In the genomic region with DNA sequence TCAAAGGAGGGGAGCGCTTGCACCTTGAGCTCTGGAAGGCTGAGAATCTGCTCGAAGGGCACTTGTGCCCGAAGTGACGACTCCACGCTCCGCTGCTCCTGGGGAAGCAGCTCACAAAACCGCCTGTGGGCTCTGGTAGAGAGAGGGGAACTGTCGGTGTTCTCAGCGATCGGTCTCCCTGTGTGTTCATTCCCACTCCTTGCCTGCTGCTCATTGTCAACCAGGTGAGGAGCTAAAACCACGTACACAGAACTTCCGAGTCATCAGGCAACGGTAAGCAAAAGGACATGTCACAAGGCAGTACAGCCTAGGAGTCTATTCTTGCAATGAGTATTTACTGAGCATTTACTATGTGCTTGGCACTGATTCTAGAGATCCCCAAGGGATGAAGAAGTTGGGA, we compare ENCODE assay signal across 9 cellular contexts. TPM values are rescaled to one million over a fixed set of nuclear protein-coding genes. Genes with fewer than 3 reads are reported as not detected.
DNase-seq lines count a peak whose midpoint lies in the region; ATAC-seq and TF ChIP-seq lines count a peak whose summit lies in the region.
"Had no signal": no experiment of that assay in that cellular context is flagged by ENCODE, and none has a peak within 500 bp of the region (broad histone marks: within the 10 kb centered on the region; RNA-seq: fewer than 3 reads in every experiment).

No MANE protein-coding gene starts in this region.

- TF ChIP-seq POLR2A in esophagus squamous epithelium (IDR thresholded peaks at IDR 0.05): no peak

- intact Hi-C loops in esophagus squamous epithelium (cut with DNase I): no loop called here

- peaks cover 55 to 60% (median 58%) of the 10 kb centered on the region in 3 donors for H3K4me1 Mint-ChIP-seq in T-cell
- peaks cover 57% of the 10 kb centered on the region for H3K4me1 Mint-ChIP-seq in stimulated activated effector memory CD8-positive, alpha-beta T cell treated with anti-CD3 and anti-CD28 coated beads, Interleukin-12 subunit alpha, Interleukin-12 subunit beta, amount 100 ng/mL, for 72 hours

- WGBS in esophagus squamous epithelium, 2 donors: 56 to 65% methylated on average over 8 to 13 of the region's 13 CpGs

- CTCF ChIA-PET in HEK293 (lab: Yijun Ruan, JAX): interaction anchor here (0.7 to 4.8 kb wide), 12 partner anchors 9 to 654 kb away, joined by 3 to 38 read pairs (median 4); a partner anchor contains a TSS
- CTCF ChIA-PET in T-cell (lab: Charles Lee): interaction anchor here in 1 of 2 donors (0.7 kb wide), 2 partner anchors 40 to 492 kb away, joined by 3 to 6 read pairs; no protein-coding TSS in a partner anchor

- H3K36me3 Mint-ChIP-seq in T-cell: peaks cover 31% of the 10 kb centered on the region
- H3K36me3 Mint-ChIP-seq in stimulated activated effector memory CD8-positive, alpha-beta T cell treated with anti-CD3 and anti-CD28 coated beads, Interleukin-12 subunit alpha, Interleukin-12 subunit beta, amount 100 ng/mL, for 72 hours: peaks cover 61% of the 10 kb centered on the region

- peaks cover 5 to 50% of the 10 kb centered on the region in 2 experiments; a peak in 2 of 3 replicates for H3K36me3 ChIP-seq in HEK293 (ENCODE audit: control insufficient read depth in 2 of 2, insufficient read depth in 1 of 2, low read length in 2 of 2)
- peaks cover 16 to 57% (median 26%) of the 10 kb centered on the region in 3 donors for H3K36me3 ChIP-seq in esophagus squamous epithelium

- no peak overlapping the region for H3K27ac ChIP-seq in HEK293 (ENCODE audit: extremely low read depth, low read depth, low read length)
- peak overlapping the region; percentile 90 to 98 (median 96) for H3K27ac ChIP-seq in esophagus squamous epithelium

- POLR2A ChIA-PET in HEK293 (lab: Yijun Ruan, JAX): interaction anchor here (0.5 to 3.0 kb wide), 7 partner anchors 11 to 337 kb away, joined by 3 to 38 read pairs (median 8); a partner anchor contains a TSS
- POLR2A ChIA-PET in T-cell (lab: Charles Lee): interaction anchor here in 1 of 2 donors (0.6 to 2.6 kb wide), 2 partner anchors 34 to 36 kb away, joined by 3 to 18 read pairs; a partner anchor contains a TSS

- H3K4me3 ChIP-seq in HEK293 (ENCODE audit: low read depth, low read length): no peak overlapping the region
- peak overlapping the region in 3 of 4 donors; percentile 82 to 89 (median 83) for H3K4me3 ChIP-seq in esophagus squamous epithelium

- no peak for TF ChIP-seq CTCF in HEK293 (tag by site-specific recombination; IDR thresholded peaks at IDR 0.05)
- no peak for TF ChIP-seq CTCF in esophagus squamous epithelium (IDR thresholded peaks at IDR 0.05)

- ATAC-seq in T-cell (replicated peaks in 1 of 4) (no peak), HG02798 (IDR thresholded peaks at IDR 0.05; ENCODE audit: poor library complexity, unreplicated experiment) (no peak)
- no peak for ATAC-seq in stimulated activated effector memory CD8-positive, alpha-beta T cell treated with anti-CD3 and anti-CD28 coated beads, Interleukin-12 subunit alpha, Interleukin-12 subunit beta, amount 100 ng/mL, for 72 hours
- ATAC-seq: foreskin keratinocyte had no signal

- no peaks in the 10 kb centered on the region for H3K9me3 Mint-ChIP-seq in T-cell
- no peaks in the 10 kb centered on the region for H3K9me3 Mint-ChIP-seq in stimulated activated effector memory CD8-positive, alpha-beta T cell treated with anti-CD3 and anti-CD28 coated beads, Interleukin-12 subunit alpha, Interleukin-12 subunit beta, amount 100 ng/mL, for 72 hours

- no peak for DNase-seq in T-cell
- no peak for DNase-seq in esophagus squamous epithelium (lab: John Stamatoyannopoulos, UW)
- no peak for DNase-seq in stimulated activated effector memory CD8-positive, alpha-beta T cell treated with anti-CD3 and anti-CD28 coated beads, Interleukin-12 subunit alpha, Interleukin-12 subunit beta, amount 100 ng/mL, for 72 hours (ENCODE audit: low spot score in 2 of 2)
- DNase-seq in NK-92 treated with Interleukin-12 subunit alpha and Interleukin-12 subunit beta, amount 100 ng/mL, for 24 hours (lab: John Stamatoyannopoulos, UW): no peak
- DNase-seq in NOMO-1 treated with dmso at 0.1 percent for 144 hours (lab: John Stamatoyannopoulos, UW; ENCODE audit: unreplicated experiment): no peak
- DNase-seq: foreskin keratinocyte had no signal

- H3K27me3 Mint-ChIP-seq in T-cell: no peaks in the 10 kb centered on the region

- H3K27ac Mint-ChIP-seq in T-cell: peak overlapping the region; percentile 97 to 98
- H3K27ac Mint-ChIP-seq in stimulated activated effector memory CD8-positive, alpha-beta T cell treated with anti-CD3 and anti-CD28 coated beads, Interleukin-12 subunit alpha, Interleukin-12 subunit beta, amount 100 ng/mL, for 72 hours: peak overlapping the region; percentile 96

- H3K27me3 ChIP-seq in esophagus squamous epithelium: no peaks in the 10 kb centered on the region
- H3K27me3 ChIP-seq: foreskin keratinocyte had no signal

- no peaks in the 10 kb centered on the region for H3K9me3 ChIP-seq in HEK293 (ENCODE audit: control insufficient read depth, insufficient read depth, low read depth, low read length)
- no peaks in the 10 kb centered on the region for H3K9me3 ChIP-seq in esophagus squamous epithelium

- H3K4me1 ChIP-seq in HEK293 (ENCODE audit: control insufficient read depth, insufficient read depth, low read length) (no peaks in the 10 kb centered on the region), esophagus squamous epithelium (peaks cover 26 to 78% (median 48%) of the 10 kb centered on the region in 3 donors)
- H3K4me1 ChIP-seq: foreskin keratinocyte had no signal

- peak overlapping the region; percentile 86 to 93 (median 88) for H3K4me3 Mint-ChIP-seq in T-cell
- H3K4me3 Mint-ChIP-seq in stimulated activated effector memory CD8-positive, alpha-beta T cell treated with anti-CD3 and anti-CD28 coated beads, Interleukin-12 subunit alpha, Interleukin-12 subunit beta, amount 100 ng/mL, for 72 hours: peak overlapping the region; percentile 89

TF ChIP-seq in HEK293, 187 proteins besides CTCF, POLR2A, EP300 and RAD21:
- TF ChIP-seq ZFP3 (tag by site-specific recombination; IDR thresholded peaks at IDR 0.05; ENCODE audit: low read depth) (no peak), ZNF664 (tag by site-specific recombination; IDR thresholded peaks at IDR 0.05) (peak; percentile 93), ZNF626 (tag by site-specific recombination; IDR thresholded peaks at IDR 0.05) (no peak)
- TF ChIP-seq, protein P1, sequence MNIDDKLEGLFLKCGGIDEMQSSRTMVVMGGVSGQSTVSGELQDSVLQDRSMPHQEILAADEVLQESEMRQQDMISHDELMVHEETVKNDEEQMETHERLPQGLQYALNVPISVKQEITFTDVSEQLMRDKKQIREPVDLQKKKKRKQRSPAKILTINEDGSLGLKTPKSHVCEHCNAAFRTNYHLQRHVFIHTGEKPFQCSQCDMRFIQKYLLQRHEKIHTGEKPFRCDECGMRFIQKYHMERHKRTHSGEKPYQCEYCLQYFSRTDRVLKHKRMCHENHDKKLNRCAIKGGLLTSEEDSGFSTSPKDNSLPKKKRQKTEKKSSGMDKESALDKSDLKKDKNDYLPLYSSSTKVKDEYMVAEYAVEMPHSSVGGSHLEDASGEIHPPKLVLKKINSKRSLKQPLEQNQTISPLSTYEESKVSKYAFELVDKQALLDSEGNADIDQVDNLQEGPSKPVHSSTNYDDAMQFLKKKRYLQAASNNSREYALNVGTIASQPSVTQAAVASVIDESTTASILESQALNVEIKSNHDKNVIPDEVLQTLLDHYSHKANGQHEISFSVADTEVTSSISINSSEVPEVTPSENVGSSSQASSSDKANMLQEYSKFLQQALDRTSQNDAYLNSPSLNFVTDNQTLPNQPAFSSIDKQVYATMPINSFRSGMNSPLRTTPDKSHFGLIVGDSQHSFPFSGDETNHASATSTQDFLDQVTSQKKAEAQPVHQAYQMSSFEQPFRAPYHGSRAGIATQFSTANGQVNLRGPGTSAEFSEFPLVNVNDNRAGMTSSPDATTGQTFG (tag by site-specific recombination; IDR thresholded peaks at IDR 0.05; ENCODE audit: borderline replicate concordance): no peak
- TF ChIP-seq, protein P2, sequence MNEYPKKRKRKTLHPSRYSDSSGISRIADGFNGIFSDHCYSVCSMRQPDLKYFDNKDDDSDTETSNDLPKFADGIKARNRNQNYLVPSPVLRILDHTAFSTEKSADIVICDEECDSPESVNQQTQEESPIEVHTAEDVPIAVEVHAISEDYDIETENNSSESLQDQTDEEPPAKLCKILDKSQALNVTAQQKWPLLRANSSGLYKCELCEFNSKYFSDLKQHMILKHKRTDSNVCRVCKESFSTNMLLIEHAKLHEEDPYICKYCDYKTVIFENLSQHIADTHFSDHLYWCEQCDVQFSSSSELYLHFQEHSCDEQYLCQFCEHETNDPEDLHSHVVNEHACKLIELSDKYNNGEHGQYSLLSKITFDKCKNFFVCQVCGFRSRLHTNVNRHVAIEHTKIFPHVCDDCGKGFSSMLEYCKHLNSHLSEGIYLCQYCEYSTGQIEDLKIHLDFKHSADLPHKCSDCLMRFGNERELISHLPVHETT (tag by site-specific recombination; IDR thresholded peaks at IDR 0.05): no peak
- TF ChIP-seq, protein P3, sequence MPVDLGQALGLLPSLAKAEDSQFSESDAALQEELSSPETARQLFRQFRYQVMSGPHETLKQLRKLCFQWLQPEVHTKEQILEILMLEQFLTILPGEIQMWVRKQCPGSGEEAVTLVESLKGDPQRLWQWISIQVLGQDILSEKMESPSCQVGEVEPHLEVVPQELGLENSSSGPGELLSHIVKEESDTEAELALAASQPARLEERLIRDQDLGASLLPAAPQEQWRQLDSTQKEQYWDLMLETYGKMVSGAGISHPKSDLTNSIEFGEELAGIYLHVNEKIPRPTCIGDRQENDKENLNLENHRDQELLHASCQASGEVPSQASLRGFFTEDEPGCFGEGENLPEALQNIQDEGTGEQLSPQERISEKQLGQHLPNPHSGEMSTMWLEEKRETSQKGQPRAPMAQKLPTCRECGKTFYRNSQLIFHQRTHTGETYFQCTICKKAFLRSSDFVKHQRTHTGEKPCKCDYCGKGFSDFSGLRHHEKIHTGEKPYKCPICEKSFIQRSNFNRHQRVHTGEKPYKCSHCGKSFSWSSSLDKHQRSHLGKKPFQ (tag by site-specific recombination; IDR thresholded peaks at IDR 0.05): no peak

RNA-seq across cellular contexts. Expression of a gene that starts 1.5 kb away (rescaled TPM):
- 100 to 1,000 TPM; 112 to 201 (median 139) TPM for total RNA-seq in T-cell
- total RNA-seq in esophagus squamous epithelium: 10 to 100 TPM; 44.2 to 58.9 (median 45.9) TPM

RNA-seq across cellular contexts. Expression of a gene that starts 1.8 kb away (rescaled TPM):
- total RNA-seq in T-cell (10 to 100 TPM in 3 of 5 donors, 1 to 10 TPM in 2; 7.9 to 14.5 (median 12.1) TPM), esophagus squamous epithelium (1 to 10 TPM; 4.7 to 8.4 (median 5.5) TPM)

RNA-seq across cellular contexts. Expression of a gene that starts 17.2 kb away (rescaled TPM):
- total RNA-seq in T-cell (1 to 10 TPM in 2 of 5 donors, under 1 TPM in 3; 0.46 to 1.7 (median 0.70) TPM), esophagus squamous epithelium (not detected)
- total RNA-seq: foreskin keratinocyte, M059J had no signal

RNA-seq across cellular contexts. Expression of a gene that starts 31.1 kb away (rescaled TPM):
- total RNA-seq in T-cell (10 to 100 TPM; 11.7 to 34.7 (median 25.4) TPM), esophagus squamous epithelium (100 to 1,000 TPM in 3 of 4 donors, 10 to 100 TPM in 1; 87.9 to 209 (median 136) TPM)

RNA-seq across cellular contexts. Expression of a gene that starts 33.3 kb away (rescaled TPM):
- 10 to 100 TPM; 44.5 to 53.1 (median 46.1) TPM for total RNA-seq in T-cell
- 10 to 100 TPM; 35.4 to 59.5 (median 43.3) TPM for total RNA-seq in esophagus squamous epithelium
